ENCODE assay signal across 7 cellular contexts in the genomic region with DNA sequence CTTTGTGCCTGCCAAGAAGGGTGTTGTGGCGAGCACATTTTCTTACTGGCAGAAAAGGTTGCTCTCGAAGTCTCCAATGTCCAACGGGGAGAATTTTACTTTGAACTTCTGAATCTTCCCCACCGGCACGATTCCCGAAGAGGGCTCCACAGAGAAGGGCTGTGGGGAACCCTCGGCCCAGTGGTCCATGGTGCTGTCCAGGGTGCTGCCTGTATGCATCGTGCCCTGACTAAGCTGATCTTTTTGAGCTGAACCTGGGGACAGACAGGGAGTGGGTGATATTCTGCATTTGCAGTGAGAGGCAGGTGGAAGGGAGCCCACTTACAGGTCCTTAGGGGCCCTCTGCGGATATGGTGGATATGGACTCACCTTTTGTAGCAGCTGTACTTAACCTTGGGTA.
DNase-seq lines count a peak whose midpoint lies in the region; ATAC-seq, FAIRE-seq and TF ChIP-seq lines count a peak whose summit lies in the region.
"Not testable (repeated sequence)": the region's sequence is repeated elsewhere in the genome, so short reads cannot be mapped to it uniquely, and the experiment has no call there.

No MANE protein-coding gene starts in this region.

- not testable (repeated sequence) for H3K9me3 Mint-ChIP-seq in activated CD8-positive, alpha-beta T cell treated with anti-CD3 and anti-CD28 coated beads for 36 hours; endothelial cell (ENCODE audit: unreplicated experiment); progenitor cell of endocrine pancreas (ENCODE audit: low read depth)

- H3K9me3 ChIP-seq in GM23248 (ENCODE audit: low read depth); HepG2 (ENCODE audit: low read length): not testable (repeated sequence)

- TF ChIP-seq CTCF in activated CD8-positive, alpha-beta T cell treated with anti-CD3 and anti-CD28 coated beads for 36 hours (IDR thresholded peaks at IDR 0.05); endothelial cell (IDR thresholded peaks at IDR 0.05; ENCODE audit: unreplicated experiment); HepG2 (CRISPR knock-in tag; IDR thresholded peaks at IDR 0.05); progenitor cell of endocrine pancreas (IDR thresholded peaks at IDR 0.05; ENCODE audit: unreplicated experiment): not testable (repeated sequence)

- not testable (repeated sequence) for TF ChIP-seq RAD21 in HepG2 (CRISPR knock-in tag; IDR thresholded peaks at IDR 0.05)

- in situ Hi-C loops in GM23248 (cut with MboI); HepG2 (cut with HindIII; ENCODE audit: extremely low pct_ligation_motif_present, low pct_unique_long_range_greater_than_20kb): not testable (repeated sequence)

- CTCF ChIA-PET in activated CD8-positive, alpha-beta T cell treated with anti-CD3 and anti-CD28 coated beads for 36 hours (lab: Charles Lee); HepG2 (lab: Yijun Ruan, JAX; ENCODE audit: low intra/inter-chr PET ratio, low total read pairs): not testable (repeated sequence)

- FAIRE-seq in HepG2 (lab: Jason Lieb, UNC) = not testable (repeated sequence)

- not testable (repeated sequence) for H3K4me3 Mint-ChIP-seq in activated CD8-positive, alpha-beta T cell treated with anti-CD3 and anti-CD28 coated beads for 36 hours; endothelial cell (ENCODE audit: unreplicated experiment); progenitor cell of endocrine pancreas (ENCODE audit: low read depth)

- H3K27me3 ChIP-seq in GM23248 (replicated peaks; ENCODE audit: insufficient read depth); HepG2 (ENCODE audit: control insufficient read depth in 1 of 2, insufficient read depth in 2 of 2, low read length in 2 of 2): not testable (repeated sequence)

- peak; percentile 0 for DNase-seq in GM23248
- peak; percentile 0 for DNase-seq in LHCN-M2 (ENCODE audit: low read depth)
- DNase-seq in RPMI8226 = peak; percentile 4
- DNase-seq in activated CD8-positive, alpha-beta T cell treated with anti-CD3 and anti-CD28 coated beads for 36 hours = peak; percentile 1
- peak; percentile 29 for DNase-seq in endothelial cell (ENCODE audit: low spot score)
- DNase-seq in HepG2 (ENCODE audit: low spot score) = not testable (repeated sequence)
- peak; percentile 16 for DNase-seq in progenitor cell of endocrine pancreas (ENCODE audit: low spot score, unreplicated experiment)

- H3K36me3 ChIP-seq in GM23248 (ENCODE audit: low read depth); HepG2 (replicated peaks in 1 of 2; ENCODE audit: control insufficient read depth in 1 of 2, insufficient read depth in 2 of 2, low read length in 2 of 2): not testable (repeated sequence)

- 26 to 29% methylated on average over 7 to 8 of the region's 9 CpGs for WGBS in GM23248 (ENCODE audit: low coverage in 1 of 2, low lambda C conversion rate in 2 of 2, missing lambda C conversion rate in 2 of 2), 2 experiments
- WGBS in HepG2 (ENCODE audit: low lambda C conversion rate) = 5% methylated on average over 6 of the region's 9 CpGs

- H3K27me3 Mint-ChIP-seq in activated CD8-positive, alpha-beta T cell treated with anti-CD3 and anti-CD28 coated beads for 36 hours; endothelial cell (ENCODE audit: unreplicated experiment); progenitor cell of endocrine pancreas: not testable (repeated sequence)

- not testable (repeated sequence) for H3K4me1 Mint-ChIP-seq in activated CD8-positive, alpha-beta T cell treated with anti-CD3 and anti-CD28 coated beads for 36 hours (ENCODE audit: low read depth); endothelial cell (ENCODE audit: unreplicated experiment); progenitor cell of endocrine pancreas (ENCODE audit: low read depth)

- H4K20me1 ChIP-seq in GM23248 (ENCODE audit: insufficient read depth); HepG2 (ENCODE audit: insufficient read depth, low read length): not testable (repeated sequence)

- not testable (repeated sequence) for H3K27ac ChIP-seq in GM23248; HepG2 (ENCODE audit: extremely low read length, insufficient read depth, low read length)

- BruUV-seq in HepG2 (replicated peaks; lab: Mats Ljungman, UMichigan) = not testable (repeated sequence)

- not testable (repeated sequence) for H3K9me2 ChIP-seq in GM23248 (ENCODE audit: insufficient read depth)

- TF ChIP-seq POLR2A in HepG2 (IDR thresholded peaks at IDR 0.05; ENCODE audit: insufficient read depth in 1 of 2, low read depth in 2 of 2, low read length in 2 of 2) = not testable (repeated sequence)

- not testable (repeated sequence) for H3K79me2 ChIP-seq in GM23248 (ENCODE audit: insufficient read depth); HepG2 (ENCODE audit: insufficient read depth, low read length)

- POLR2A ChIA-PET in activated CD8-positive, alpha-beta T cell treated with anti-CD3 and anti-CD28 coated beads for 36 hours (lab: Charles Lee); HepG2 (lab: Yijun Ruan, JAX): not testable (repeated sequence)

- intact Hi-C loops in activated CD8-positive, alpha-beta T cell treated with anti-CD3 and anti-CD28 coated beads for 36 hours (cut with micrococcal nuclease); HepG2 (cut with micrococcal nuclease; ENCODE audit: unreplicated experiment): not testable (repeated sequence)

- not testable (repeated sequence) for H3K4me1 ChIP-seq in GM23248 (ENCODE audit: insufficient read depth); HepG2 (ENCODE audit: insufficient read depth, low read length)

- not testable (repeated sequence) for H3K9ac ChIP-seq in GM23248; HepG2 (ENCODE audit: insufficient read depth, low read depth, low read length)

- ATAC-seq in activated CD8-positive, alpha-beta T cell treated with anti-CD3 and anti-CD28 coated beads for 36 hours = not testable (repeated sequence)
- peak; percentile 46; the same call in 1 of the 3 replicates for ATAC-seq in HepG2

- not testable (repeated sequence) for H3K4me2 ChIP-seq in GM23248 (ENCODE audit: unreplicated experiment); HepG2 (ENCODE audit: low read depth, low read length)

- not testable (repeated sequence) for H3K36me3 Mint-ChIP-seq in activated CD8-positive, alpha-beta T cell treated with anti-CD3 and anti-CD28 coated beads for 36 hours (ENCODE audit: low read depth); endothelial cell (ENCODE audit: low read depth, unreplicated experiment); progenitor cell of endocrine pancreas (ENCODE audit: insufficient read depth)

- not testable (repeated sequence) for H2AFZ ChIP-seq in GM23248; HepG2 (ENCODE audit: low read length)

- not testable (repeated sequence) for H3K4me3 ChIP-seq in GM23248; HepG2 (replicated peaks in 1 of 3; ENCODE audit: insufficient read depth in 1 of 3, low read depth in 2 of 3, low read length in 3 of 3)

- TF ChIP-seq EP300 in HepG2 (IDR thresholded peaks at IDR 0.05; ENCODE audit: low read depth in 2 of 2, low read length in 2 of 2); HepG2 (CRISPR knock-in tag; IDR thresholded peaks at IDR 0.05; ENCODE audit: borderline replicate concordance): not testable (repeated sequence)

- not testable (repeated sequence) for H3K27ac Mint-ChIP-seq in activated CD8-positive, alpha-beta T cell treated with anti-CD3 and anti-CD28 coated beads for 36 hours; endothelial cell (ENCODE audit: unreplicated experiment); progenitor cell of endocrine pancreas

- not testable (repeated sequence) for H3F3A ChIP-seq in GM23248 (ENCODE audit: insufficient read depth)

TF ChIP-seq in HepG2, 621 proteins besides CTCF, POLR2A, EP300 and RAD21:
- TF ChIP-seq, protein P1, sequence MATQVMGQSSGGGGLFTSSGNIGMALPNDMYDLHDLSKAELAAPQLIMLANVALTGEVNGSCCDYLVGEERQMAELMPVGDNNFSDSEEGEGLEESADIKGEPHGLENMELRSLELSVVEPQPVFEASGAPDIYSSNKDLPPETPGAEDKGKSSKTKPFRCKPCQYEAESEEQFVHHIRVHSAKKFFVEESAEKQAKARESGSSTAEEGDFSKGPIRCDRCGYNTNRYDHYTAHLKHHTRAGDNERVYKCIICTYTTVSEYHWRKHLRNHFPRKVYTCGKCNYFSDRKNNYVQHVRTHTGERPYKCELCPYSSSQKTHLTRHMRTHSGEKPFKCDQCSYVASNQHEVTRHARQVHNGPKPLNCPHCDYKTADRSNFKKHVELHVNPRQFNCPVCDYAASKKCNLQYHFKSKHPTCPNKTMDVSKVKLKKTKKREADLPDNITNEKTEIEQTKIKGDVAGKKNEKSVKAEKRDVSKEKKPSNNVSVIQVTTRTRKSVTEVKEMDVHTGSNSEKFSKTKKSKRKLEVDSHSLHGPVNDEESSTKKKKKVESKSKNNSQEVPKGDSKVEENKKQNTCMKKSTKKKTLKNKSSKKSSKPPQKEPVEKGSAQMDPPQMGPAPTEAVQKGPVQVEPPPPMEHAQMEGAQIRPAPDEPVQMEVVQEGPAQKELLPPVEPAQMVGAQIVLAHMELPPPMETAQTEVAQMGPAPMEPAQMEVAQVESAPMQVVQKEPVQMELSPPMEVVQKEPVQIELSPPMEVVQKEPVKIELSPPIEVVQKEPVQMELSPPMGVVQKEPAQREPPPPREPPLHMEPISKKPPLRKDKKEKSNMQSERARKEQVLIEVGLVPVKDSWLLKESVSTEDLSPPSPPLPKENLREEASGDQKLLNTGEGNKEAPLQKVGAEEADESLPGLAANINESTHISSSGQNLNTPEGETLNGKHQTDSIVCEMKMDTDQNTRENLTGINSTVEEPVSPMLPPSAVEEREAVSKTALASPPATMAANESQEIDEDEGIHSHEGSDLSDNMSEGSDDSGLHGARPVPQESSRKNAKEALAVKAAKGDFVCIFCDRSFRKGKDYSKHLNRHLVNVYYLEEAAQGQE (IDR thresholded peaks at IDR 0.05; ENCODE audit: borderline replicate concordance in 1 of 2, low read depth in 1 of 2, low read length in 2 of 2) = peak; percentile 32 to 86
- peak; percentile 91 for TF ChIP-seq MIER2 (CRISPR knock-in tag; IDR thresholded peaks at IDR 0.05)
TF ChIP-seq in HepG2: peak in this region for 2; not testable (repeated sequence) for 619.
